Comparison of ENCODE assay signal across 8 cellular contexts in the genomic region with DNA sequence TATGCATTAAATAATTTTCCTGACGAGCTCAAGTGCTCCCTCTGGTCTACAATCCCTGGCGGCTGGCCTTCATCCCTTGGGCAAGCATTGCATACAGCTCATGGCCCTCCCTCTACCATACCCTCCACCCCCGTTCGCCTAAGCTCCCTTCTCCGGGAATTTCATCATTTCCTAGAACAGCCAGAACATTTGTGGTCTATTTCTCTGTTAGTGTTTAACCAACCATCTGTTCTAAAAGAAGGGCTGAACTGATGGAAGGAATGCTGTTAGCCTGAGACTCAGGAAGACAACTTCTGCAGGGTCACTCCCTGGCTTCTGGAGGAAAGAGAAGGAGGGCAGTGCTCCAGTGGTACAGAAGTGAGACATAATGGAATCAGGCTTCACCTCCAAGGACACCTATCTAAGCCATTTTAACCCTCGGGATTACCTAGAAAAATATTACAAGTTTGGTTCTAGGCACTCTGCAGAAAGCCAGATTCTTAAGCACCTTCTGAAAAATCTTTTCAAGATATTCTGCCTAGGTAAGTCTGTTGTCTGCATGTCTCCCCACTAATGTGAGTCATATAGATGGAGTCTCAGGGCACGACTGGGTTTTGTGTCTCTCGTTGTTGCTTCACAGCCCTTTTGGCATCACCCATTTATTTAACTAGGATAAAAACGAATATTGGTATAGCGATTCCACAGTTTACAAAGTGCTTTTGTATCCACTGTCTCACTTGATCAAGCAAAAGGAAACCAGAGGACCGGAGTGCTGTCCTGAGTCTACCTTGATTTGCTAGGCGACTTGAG. TPM values are rescaled to one million over a fixed set of nuclear protein-coding genes. Genes with fewer than 3 reads are reported as not detected.
DNase-seq lines count a peak whose midpoint lies in the region; TF ChIP-seq lines count a peak whose summit lies in the region.

Gene NNMT, plus strand, starts transcription at position 210 of the 789 bp plus-strand sequence. Its CDS starts 158 bp downstream, at position 368.

- TF ChIP-seq EP300 in sigmoid colon (IDR thresholded peaks at IDR 0.05), result peak in 3 of 4 donors; percentile 68 to 81 (median 79)

- intact Hi-C loops in sigmoid colon (cut with DNase I), result loop anchor here (5.0 kb wide), 1 partner anchor 106 kb away; the partner anchor contains the start of genes C11orf71 and RBM7

- peaks cover 0 to 16% of the 10 kb centered on the region in 2 donors for H3K9me3 ChIP-seq in right atrium auricular region
- peaks cover 0 to 4% (median 0%) of the 10 kb centered on the region in 4 donors for H3K9me3 ChIP-seq in sigmoid colon
- H3K9me3 ChIP-seq in WERI-Rb-1 (ENCODE audit: severe bottlenecking), result no peaks in the 10 kb centered on the region
- no peaks in the 10 kb centered on the region for H3K9me3 ChIP-seq in HAP-1

- H3K36me3 ChIP-seq in right atrium auricular region (peaks cover 26% of the 10 kb centered on the region), sigmoid colon (peaks cover 0 to 21% (median 0%) of the 10 kb centered on the region in 4 donors), WERI-Rb-1 (no peaks in the 10 kb centered on the region), HAP-1 (replicated peaks) (no peaks in the 10 kb centered on the region)

- peak in 1 of 2 donors; percentile 17 for TF ChIP-seq POLR2A in sigmoid colon (IDR thresholded peaks at IDR 0.05)

- no peaks in the 10 kb centered on the region for H3K27me3 ChIP-seq in right atrium auricular region
- no peaks in the 10 kb centered on the region for H3K27me3 ChIP-seq in sigmoid colon
- no peaks in the 10 kb centered on the region for H3K27me3 ChIP-seq in WERI-Rb-1 (ENCODE audit: insufficient read depth, low read depth, severe bottlenecking)
- H3K27me3 ChIP-seq in HAP-1 (ENCODE audit: low read depth), result no peaks in the 10 kb centered on the region

- peaks cover 0 to 37% of the 10 kb centered on the region in 2 donors for H3K4me1 ChIP-seq in right atrium auricular region
- H3K4me1 ChIP-seq in sigmoid colon, result peaks cover 0 to 60% (median 53%) of the 10 kb centered on the region in 4 donors
- H3K4me1 ChIP-seq in HAP-1, result no peaks in the 10 kb centered on the region

- in situ Hi-C loops in HAP-1 (cut with MboI; ENCODE audit: low sequenced_read_pairs), result no loop called here

- H3K4me3 ChIP-seq in right atrium auricular region (peak within 1 kb of the TSS; percentile 41 to 48), sigmoid colon (peak within 1 kb of the TSS; percentile 24 to 43 (median 40)), WERI-Rb-1 (ENCODE audit: low read depth, low read length) (no peak within 1 kb of the TSS), HAP-1 (no peak within 1 kb of the TSS)

- DNase-seq in Daoy (ENCODE audit: low read depth) (peak; percentile 89), amniotic epithelial cell (ENCODE audit: low read depth) (peak; percentile 100), right atrium auricular region (ENCODE audit: low spot score) (peak; percentile 82), sigmoid colon (peak; percentile 90), WERI-Rb-1 (no peak), NCI-H510A treated with DMSO at 0.1 percent for 48 hours (lab: John Stamatoyannopoulos, UW) (no peak), HAP-1 (ENCODE audit: low spot score in 2 of 2) (no peak), NCI-H2196 treated with DMSO at 0.1 percent for 48 hours (lab: John Stamatoyannopoulos, UW; ENCODE audit: unreplicated experiment) (no peak)

- WGBS in sigmoid colon, 2 donors, result 64 to 72% methylated on average over 12 of the region's 12 CpGs

- peak within 1 kb of the TSS; percentile 81 to 96 for H3K27ac ChIP-seq in right atrium auricular region
- peak within 1 kb of the TSS; percentile 81 to 96 (median 86) for H3K27ac ChIP-seq in sigmoid colon
- no peak within 1 kb of the TSS for H3K27ac ChIP-seq in WERI-Rb-1

- no peak for TF ChIP-seq CTCF in right atrium auricular region (IDR thresholded peaks at IDR 0.05)
- TF ChIP-seq CTCF in sigmoid colon (IDR thresholded peaks at IDR 0.05), result no peak
- TF ChIP-seq CTCF in WERI-Rb-1 (IDR thresholded peaks at IDR 0.05; ENCODE audit: low read depth, low read length), result no peak

RNA-seq across cellular contexts. Expression of gene NNMT, which starts in this region (rescaled TPM):
- 187 and 246 TPM in 2 replicates for total RNA-seq in Daoy (2014; rRNA removed; shearing (Covaris generic))
- total RNA-seq in right atrium auricular region (100 to 1,000 TPM in 1 of 2 donors, 10 to 100 TPM in 1; 83.7 to 240 TPM), sigmoid colon (100 to 1,000 TPM; 126 to 960 (median 409) TPM)
- 100 to 1,000 TPM in 2 of 3 donors, 10 to 100 TPM in 1; 28.0 to 208 (median 201) TPM for polyA plus RNA-seq in sigmoid colon

Comparison
In these comparisons a context has a peak if more than half of its experiments do, and no peak if none do; other contexts are left out.
1. DNase-seq: peak in Daoy (single experiment), amniotic epithelial cell (single experiment), right atrium auricular region (single experiment) and sigmoid colon (single experiment); none in WERI-Rb-1 (single experiment), NCI-H510A treated with DMSO at 0.1 percent for 48 hours (single experiment), HAP-1 (0 of 2) and NCI-H2196 treated with DMSO at 0.1 percent for 48 hours (single experiment).
2. H3K4me3 ChIP-seq: peak in right atrium auricular region (2 of 2) and sigmoid colon (4 of 4); none in WERI-Rb-1 (single experiment) and HAP-1 (single experiment).